Comparison of ENCODE assay signal across 1 cellular context in the genomic region with DNA sequence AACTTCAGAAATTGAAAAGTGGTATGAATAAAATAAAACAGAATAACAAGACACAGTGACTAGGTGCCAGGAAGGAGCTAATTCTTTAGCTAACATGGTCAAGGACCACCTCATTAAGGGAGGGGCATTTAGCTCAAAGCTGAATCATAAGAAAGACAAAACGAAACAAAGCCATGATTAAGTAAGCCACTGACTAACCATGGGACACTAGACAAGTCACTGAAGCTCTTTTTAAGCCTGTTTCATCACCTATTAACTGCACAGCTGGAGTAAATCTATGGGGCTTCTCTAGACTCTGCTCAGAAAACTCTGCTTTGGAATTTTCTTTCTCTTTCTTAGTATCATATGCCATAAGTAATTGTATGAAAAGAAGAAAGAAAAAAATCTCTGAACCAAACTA.
TF ChIP-seq lines count a peak whose summit lies in the region.

No MANE protein-coding gene starts in this region.

TF ChIP-seq in IMR-90, 13 proteins besides CTCF, POLR2A, EP300 and RAD21:
- TF ChIP-seq, protein P1, sequence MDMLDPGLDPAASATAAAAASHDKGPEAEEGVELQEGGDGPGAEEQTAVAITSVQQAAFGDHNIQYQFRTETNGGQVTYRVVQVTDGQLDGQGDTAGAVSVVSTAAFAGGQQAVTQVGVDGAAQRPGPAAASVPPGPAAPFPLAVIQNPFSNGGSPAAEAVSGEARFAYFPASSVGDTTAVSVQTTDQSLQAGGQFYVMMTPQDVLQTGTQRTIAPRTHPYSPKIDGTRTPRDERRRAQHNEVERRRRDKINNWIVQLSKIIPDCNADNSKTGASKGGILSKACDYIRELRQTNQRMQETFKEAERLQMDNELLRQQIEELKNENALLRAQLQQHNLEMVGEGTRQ (IDR thresholded peaks at IDR 0.05; ENCODE audit: low read depth, low read length) = no peak
- no peak for TF ChIP-seq BHLHE40 (IDR thresholded peaks at IDR 0.05; ENCODE audit: low read depth, low read length)
- no peak for TF ChIP-seq CHD1 (IDR thresholded peaks at IDR 0.05; ENCODE audit: low read depth, low read length)
TF ChIP-seq in IMR-90: peak in this region for 0.
